1 cellular context compared by ENCODE assay signal in genomic region chr16:12199524-12199923, GRCh38.
TF ChIP-seq lines count a peak whose summit lies in the region.

No MANE protein-coding gene starts in this region.

TF ChIP-seq in HepG2, 621 proteins besides CTCF, POLR2A, EP300 and RAD21 (continued from another document and continues in another):
- 0 out of 2 replicates have a peak, but pooled peaks have one; percentile 29 for TF ChIP-seq RORA (CRISPR knock-in tag; IDR thresholded peaks at IDR 0.05)
- TF ChIP-seq XBP1 (CRISPR knock-in tag; IDR thresholded peaks at IDR 0.05) = 0 out of 2 replicates have a peak, but pooled peaks have one; percentile 64
- 0 out of 2 replicates have a peak, but pooled peaks have one; percentile 42 for TF ChIP-seq ZNF501 (CRISPR knock-in tag; IDR thresholded peaks at IDR 0.05)
- no peak for TF ChIP-seq CBX2 (IDR thresholded peaks at IDR 0.05; ENCODE audit: low read depth, low read length)
- no peak for TF ChIP-seq CBX2 (CRISPR knock-in tag; IDR thresholded peaks at IDR 0.05; ENCODE audit: low read depth)
- no peak; the same call in 1 of the 2 replicates for TF ChIP-seq KLF9 (CRISPR knock-in tag; IDR thresholded peaks at IDR 0.05; ENCODE audit: low read depth)
- TF ChIP-seq REL (CRISPR knock-in tag; conservative IDR thresholded peaks at IDR 0.05) = peak; percentile 72; the same call in 1 of the 2 replicates
- TF ChIP-seq PHF20 (CRISPR knock-in tag; IDR thresholded peaks at IDR 0.05) = no peak
- TF ChIP-seq JUN (CRISPR knock-in tag; IDR thresholded peaks at IDR 0.05) = no peak
- TF ChIP-seq RBM39 (IDR thresholded peaks at IDR 0.05; ENCODE audit: low read depth, low read length, poor library complexity, severe bottlenecking) = no peak
- peak; percentile 67 for TF ChIP-seq HMG20A (CRISPR knock-in tag; IDR thresholded peaks at IDR 0.05; ENCODE audit: borderline replicate concordance)
- TF ChIP-seq PAX8 (CRISPR knock-in tag; IDR thresholded peaks at IDR 0.05; ENCODE audit: borderline replicate concordance) = no peak
- no peak for TF ChIP-seq NR2C2 (CRISPR knock-in tag; IDR thresholded peaks at IDR 0.05; ENCODE audit: borderline replicate concordance)
- no peak; the same call in 1 of the 2 replicates for TF ChIP-seq PLSCR1 (CRISPR knock-in tag; IDR thresholded peaks at IDR 0.05; ENCODE audit: borderline replicate concordance)
- no peak for TF ChIP-seq RNF2 (conservative IDR thresholded peaks at IDR 0.05; ENCODE audit: low read depth)
- peak; percentile 46 for TF ChIP-seq FOXP4 (CRISPR knock-in tag; IDR thresholded peaks at IDR 0.05)
- TF ChIP-seq ZNF766 (CRISPR knock-in tag; IDR thresholded peaks at IDR 0.05; ENCODE audit: borderline replicate concordance) = no peak
- 0 out of 2 replicates have a peak, but pooled peaks have one; percentile 40 for TF ChIP-seq ZNF124 (CRISPR knock-in tag; IDR thresholded peaks at IDR 0.05)
- TF ChIP-seq LCORL (IDR thresholded peaks at IDR 0.05) = peak; percentile 23; the same call in 1 of the 2 replicates
- peak; percentile 78; the same call in 1 of the 2 replicates for TF ChIP-seq LCORL (CRISPR knock-in tag; IDR thresholded peaks at IDR 0.05)
- TF ChIP-seq GLMP (CRISPR knock-in tag; IDR thresholded peaks at IDR 0.05; ENCODE audit: borderline replicate concordance) = 0 out of 2 replicates have a peak, but pooled peaks have one; percentile 58
- TF ChIP-seq ZNF143 (CRISPR knock-in tag; IDR thresholded peaks at IDR 0.05) = no peak
- TF ChIP-seq PPARG (CRISPR knock-in tag; conservative IDR thresholded peaks at IDR 0.05) = peak; percentile 73
- no peak for TF ChIP-seq CBX5 (CRISPR knock-in tag; IDR thresholded peaks at IDR 0.05; ENCODE audit: borderline replicate concordance)
- no peak for TF ChIP-seq ZNF576 (CRISPR knock-in tag; IDR thresholded peaks at IDR 0.05)
- TF ChIP-seq ETV6 (CRISPR knock-in tag; conservative IDR thresholded peaks at IDR 0.05) = no peak
- TF ChIP-seq NFATC3 (CRISPR knock-in tag; IDR thresholded peaks at IDR 0.05) = no peak
- peak; percentile 69 for TF ChIP-seq JARID2 (CRISPR knock-in tag; IDR thresholded peaks at IDR 0.05; ENCODE audit: insufficient replicate concordance)
- TF ChIP-seq ZBTB3 (CRISPR knock-in tag; IDR thresholded peaks at IDR 0.05; ENCODE audit: borderline replicate concordance, low read depth) = no peak
- no peak for TF ChIP-seq TAF15 (IDR thresholded peaks at IDR 0.05; ENCODE audit: low read depth, low read length, poor library complexity, severe bottlenecking)
- no peak for TF ChIP-seq U2AF1 (optimal IDR thresholded peaks at IDR 0.05; ENCODE audit: low read depth, low read length)
- no peak for TF ChIP-seq ZBTB8A (CRISPR knock-in tag; IDR thresholded peaks at IDR 0.05; ENCODE audit: borderline replicate concordance, low read depth)
- TF ChIP-seq DRAP1 (CRISPR knock-in tag; IDR thresholded peaks at IDR 0.05) = no peak
- TF ChIP-seq TRIM24 (CRISPR knock-in tag; IDR thresholded peaks at IDR 0.05) = no peak
- TF ChIP-seq JDP2 (CRISPR knock-in tag; IDR thresholded peaks at IDR 0.05; ENCODE audit: borderline replicate concordance) = no peak; the same call in 1 of the 2 replicates
- peak; percentile 96 for TF ChIP-seq HBP1 (CRISPR knock-in tag; IDR thresholded peaks at IDR 0.05; ENCODE audit: low read depth)
- TF ChIP-seq CENPBD1 (CRISPR knock-in tag; IDR thresholded peaks at IDR 0.05; ENCODE audit: borderline replicate concordance, low read depth) = no peak
- TF ChIP-seq SMAD9 (CRISPR knock-in tag; IDR thresholded peaks at IDR 0.05) = no peak
- no peak for TF ChIP-seq ZNF768 (CRISPR knock-in tag; IDR thresholded peaks at IDR 0.05)
- 0 out of 2 replicates have a peak, but pooled peaks have one; percentile 60 for TF ChIP-seq ZFP90 (CRISPR knock-in tag; IDR thresholded peaks at IDR 0.05; ENCODE audit: borderline replicate concordance)
- peak; percentile 96 for TF ChIP-seq HOXA5 (CRISPR knock-in tag; IDR thresholded peaks at IDR 0.05)
- TF ChIP-seq ISX (CRISPR knock-in tag; conservative IDR thresholded peaks at IDR 0.05) = 0 out of 2 replicates have a peak, but pooled peaks have one; percentile 33
- no peak for TF ChIP-seq ZNF652 (CRISPR knock-in tag; IDR thresholded peaks at IDR 0.05; ENCODE audit: borderline replicate concordance, low read depth)
- no peak for TF ChIP-seq ZNF263 (CRISPR knock-in tag; IDR thresholded peaks at IDR 0.05)
- no peak for TF ChIP-seq ZNF530 (CRISPR knock-in tag; IDR thresholded peaks at IDR 0.05; ENCODE audit: low read depth)
- no peak for TF ChIP-seq ZNF451 (CRISPR knock-in tag; IDR thresholded peaks at IDR 0.05)
- no peak for TF ChIP-seq ZNF382 (CRISPR knock-in tag; IDR thresholded peaks at IDR 0.05; ENCODE audit: borderline replicate concordance)
- no peak; the same call in 1 of the 2 replicates for TF ChIP-seq E2F5 (CRISPR knock-in tag; conservative IDR thresholded peaks at IDR 0.05)
- 0 out of 2 replicates have a peak, but pooled peaks have one; percentile 69 for TF ChIP-seq HMG20B (CRISPR knock-in tag; conservative IDR thresholded peaks at IDR 0.05)
- TF ChIP-seq STAT5B (CRISPR knock-in tag; IDR thresholded peaks at IDR 0.05) = no peak
- peak; percentile 73; the same call in 1 of the 2 replicates for TF ChIP-seq RXRB (CRISPR knock-in tag; IDR thresholded peaks at IDR 0.05; ENCODE audit: borderline replicate concordance)
- no peak; the same call in 1 of the 2 replicates for TF ChIP-seq ZNF740 (CRISPR knock-in tag; IDR thresholded peaks at IDR 0.05)
- TF ChIP-seq CC2D1A (CRISPR knock-in tag; IDR thresholded peaks at IDR 0.05) = no peak
- TF ChIP-seq ZNF331 (CRISPR knock-in tag; IDR thresholded peaks at IDR 0.05) = peak; percentile 90
- no peak for TF ChIP-seq ZFP36L2 (CRISPR knock-in tag; IDR thresholded peaks at IDR 0.05)
- no peak for TF ChIP-seq KDM3A (CRISPR knock-in tag; IDR thresholded peaks at IDR 0.05; ENCODE audit: low read depth)
- TF ChIP-seq HMGXB3 (CRISPR knock-in tag; IDR thresholded peaks at IDR 0.05; ENCODE audit: borderline replicate concordance) = peak; percentile 82
- TF ChIP-seq ZNF543 (CRISPR knock-in tag; IDR thresholded peaks at IDR 0.05) = no peak
- TF ChIP-seq MTERF4 (CRISPR knock-in tag; IDR thresholded peaks at IDR 0.05) = no peak
- no peak for TF ChIP-seq MTA1 (CRISPR knock-in tag; IDR thresholded peaks at IDR 0.05; ENCODE audit: borderline replicate concordance)
- TF ChIP-seq E2F2 (CRISPR knock-in tag; IDR thresholded peaks at IDR 0.05; ENCODE audit: borderline replicate concordance) = no peak
